29 cellular contexts compared by ENCODE assay signal in the genomic region with DNA sequence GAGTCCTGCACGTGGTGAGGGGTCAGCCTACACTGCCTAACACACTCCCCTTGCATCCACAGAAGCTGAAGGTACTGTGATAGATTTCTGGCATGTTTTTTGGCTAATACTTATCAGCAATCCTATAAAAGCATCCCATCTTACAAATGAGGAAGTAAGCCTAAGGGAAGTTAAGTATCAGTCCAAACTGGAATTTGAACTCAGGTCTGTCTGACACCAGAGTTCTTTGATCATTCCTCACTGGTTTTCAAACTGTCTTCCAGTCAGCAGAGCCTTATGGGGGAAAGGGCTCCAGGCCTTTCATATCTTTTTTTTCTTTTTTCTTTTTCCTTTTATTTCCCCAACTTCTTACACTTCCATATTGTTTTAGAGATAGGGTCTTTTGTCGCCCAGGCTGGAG.
A peak's percentile ranks its signal among the peaks of the same experiment; 100 is the strongest.
DNase-seq lines count a peak whose midpoint lies in the region; ATAC-seq and TF ChIP-seq lines count a peak whose summit lies in the region.
"Had no signal": no experiment of that assay in that cellular context is flagged by ENCODE, and none has a peak within 500 bp of the region (broad histone marks: within the 10 kb centered on the region; RNA-seq: fewer than 3 reads in every experiment).

No MANE protein-coding gene starts in this region.

- POLR2A ChIA-PET in activated CD4-positive, alpha-beta T cell treated with anti-CD3 and anti-CD28 coated beads, Interleukin-2, amount 10 ng/mL, durations not matched to agents 7 days and 5 days (lab: Charles Lee), result no interaction called here

- H3F3A ChIP-seq in GM23248 (ENCODE audit: insufficient read depth), result peaks cover 20% of the 10 kb centered on the region

- DNase-seq in GM23248 (no peak), left lobe of liver (ENCODE audit: low spot score) (no peak), sigmoid colon (no peak)
- DNase-seq in activated CD4-positive, alpha-beta T cell treated with anti-CD3 and anti-CD28 coated beads, Interleukin-2, amount 10 ng/mL, durations not matched to agents 7 days and 5 days, result no peak
- DNase-seq: activated CD4-positive, alpha-beta memory T cell treated with anti-CD3 and anti-CD28 coated beads for 36 hours; activated CD8-positive, alpha-beta memory T cell treated with anti-CD3 and anti-CD28 coated beads, Interleukin-2, amount 50 U/mL, for 48 hours; activated naive CD8-positive, alpha-beta T cell treated with anti-CD3 and anti-CD28 coated beads, Interleukin-2, amount 10 ng/mL, durations not matched to agents 7 days and 5 days; body of pancreas; Calu3; DND-41; effector memory CD4-positive, alpha-beta T cell; gastrocnemius medialis; hippocampal formation; immature natural killer cell; left ventricle myocardium inferior; midbrain; NCI-H1105; NCI-H2029; NCI-H345; Right ventricle myocardium superior; T1000; upper lobe of right lung had no signal

- H3K27me3 ChIP-seq in GM23248 (replicated peaks; ENCODE audit: insufficient read depth) (no peaks in the 10 kb centered on the region), sigmoid colon (no peaks in the 10 kb centered on the region)
- H3K27me3 ChIP-seq: BLaER1 treated with 17β-estradiol and CSF1 and Interleukin-3, amounts not matched to agents 10 nM and 100 nM; body of pancreas; gastrocnemius medialis; upper lobe of right lung had no signal

- TF ChIP-seq POLR2A in sigmoid colon (IDR thresholded peaks at IDR 0.05), result no peak

- H3K4me2 ChIP-seq in GM23248 (ENCODE audit: unreplicated experiment), result no peak overlapping the region

- in situ Hi-C loops in GM23248 (cut with MboI), result no loop called here

- H3K4me1 ChIP-seq in GM23248 (ENCODE audit: insufficient read depth) (peaks cover 28% of the 10 kb centered on the region), sigmoid colon (peaks cover 0 to 58% (median 54%) of the 10 kb centered on the region in 4 donors)

- peak overlapping the region; percentile 78 for H3K9ac ChIP-seq in GM23248
- H3K9ac ChIP-seq: BLaER1 treated with 17β-estradiol and CSF1 and Interleukin-3, amounts not matched to agents 10 nM and 100 nM had no signal

- CTCF ChIA-PET in activated CD4-positive, alpha-beta T cell treated with anti-CD3 and anti-CD28 coated beads, Interleukin-2, amount 10 ng/mL, durations not matched to agents 7 days and 5 days (lab: Charles Lee), result interaction anchor here (0.6 kb wide), 1 partner anchor 229 kb away, joined by 4 read pairs; no protein-coding TSS in a partner anchor

- H2AFZ ChIP-seq in GM23248, result no peak overlapping the region

- no peaks in the 10 kb centered on the region for H3K27me3 Mint-ChIP-seq in activated CD4-positive, alpha-beta T cell treated with anti-CD3 and anti-CD28 coated beads, Interleukin-2, amount 10 ng/mL, durations not matched to agents 7 days and 5 days
- H3K27me3 Mint-ChIP-seq: progenitor cell of endocrine pancreas had no signal

- peaks cover 4% of the 10 kb centered on the region for H3K4me1 Mint-ChIP-seq in activated CD4-positive, alpha-beta T cell treated with anti-CD3 and anti-CD28 coated beads, Interleukin-2, amount 10 ng/mL, durations not matched to agents 7 days and 5 days
- H3K4me1 Mint-ChIP-seq: immature natural killer cell had no signal

- TF ChIP-seq EP300 in sigmoid colon (IDR thresholded peaks at IDR 0.05), result no peak

- no peaks in the 10 kb centered on the region for H3K9me3 Mint-ChIP-seq in activated CD4-positive, alpha-beta T cell treated with anti-CD3 and anti-CD28 coated beads, Interleukin-2, amount 10 ng/mL, durations not matched to agents 7 days and 5 days
- H3K9me3 Mint-ChIP-seq: activated CD4-positive, alpha-beta memory T cell treated with anti-CD3 and anti-CD28 coated beads for 36 hours; activated naive CD8-positive, alpha-beta T cell treated with anti-CD3 and anti-CD28 coated beads, Interleukin-2, amount 10 ng/mL, durations not matched to agents 7 days and 5 days; immature natural killer cell had no signal

- H3K27ac Mint-ChIP-seq in activated CD4-positive, alpha-beta T cell treated with anti-CD3 and anti-CD28 coated beads, Interleukin-2, amount 10 ng/mL, durations not matched to agents 7 days and 5 days, result no peak overlapping the region
- H3K27ac Mint-ChIP-seq: activated CD4-positive, alpha-beta memory T cell treated with anti-CD3 and anti-CD28 coated beads for 36 hours; activated naive CD8-positive, alpha-beta T cell treated with anti-CD3 and anti-CD28 coated beads, Interleukin-2, amount 10 ng/mL, durations not matched to agents 7 days and 5 days; immature natural killer cell; progenitor cell of endocrine pancreas had no signal

- ATAC-seq in SK-N-SH treated with all-trans-retinoic acid at 6 μM for 48 hours, result peak; percentile 9; the same call in 2 of the 3 replicates
- ATAC-seq in left lobe of liver, result peak; percentile 4
- no peak for ATAC-seq in HG03520 (IDR thresholded peaks at IDR 0.05; ENCODE audit: unreplicated experiment)
- no peak for ATAC-seq in GM21367 (IDR thresholded peaks at IDR 0.05; ENCODE audit: unreplicated experiment)
- ATAC-seq in GM21423 (IDR thresholded peaks at IDR 0.05; ENCODE audit: unreplicated experiment), result no peak
- ATAC-seq: body of pancreas, esophagus mucosa, gastrocnemius medialis, upper lobe of right lung had no signal

- H3K4me3 Mint-ChIP-seq in activated CD4-positive, alpha-beta T cell treated with anti-CD3 and anti-CD28 coated beads, Interleukin-2, amount 10 ng/mL, durations not matched to agents 7 days and 5 days, result no peak overlapping the region
- H3K4me3 Mint-ChIP-seq: activated CD4-positive, alpha-beta memory T cell treated with anti-CD3 and anti-CD28 coated beads for 36 hours; activated naive CD8-positive, alpha-beta T cell treated with anti-CD3 and anti-CD28 coated beads, Interleukin-2, amount 10 ng/mL, durations not matched to agents 7 days and 5 days; immature natural killer cell had no signal

- no peaks in the 10 kb centered on the region for H3K9me3 ChIP-seq in GM23248 (ENCODE audit: low read depth)
- H3K9me3 ChIP-seq in sigmoid colon, result no peaks in the 10 kb centered on the region
- H3K9me3 ChIP-seq: BLaER1 treated with 17β-estradiol and CSF1 and Interleukin-3, amounts not matched to agents 10 nM and 100 nM; body of pancreas; gastrocnemius medialis; left ventricle myocardium inferior; upper lobe of right lung had no signal

- peak overlapping the region; percentile 94 for H3K27ac ChIP-seq in GM23248
- peak overlapping the region in 3 of 4 donors; percentile 71 to 87 (median 85) for H3K27ac ChIP-seq in sigmoid colon
- H3K27ac ChIP-seq: BLaER1 treated with 17β-estradiol and CSF1 and Interleukin-3, amounts not matched to agents 10 nM and 100 nM; body of pancreas had no signal

- H3K4me3 ChIP-seq in GM23248, result no peak overlapping the region
- H3K4me3 ChIP-seq in sigmoid colon, result no peak overlapping the region
- H3K4me3 ChIP-seq: BLaER1 treated with 17β-estradiol and CSF1 and Interleukin-3, amounts not matched to agents 10 nM and 100 nM; body of pancreas; gastrocnemius medialis; left ventricle myocardium inferior; upper lobe of right lung had no signal

- 70 to 81% methylated on average over 2 of the region's 2 CpGs for WGBS in GM23248 (ENCODE audit: low coverage in 1 of 2, low lambda C conversion rate in 2 of 2, missing lambda C conversion rate in 2 of 2), 2 experiments
- WGBS in sigmoid colon, 2 donors, result 85 to 90% methylated on average over 2 of the region's 2 CpGs

- intact Hi-C loops in sigmoid colon (cut with DNase I), result loop anchor here (5.0 to 10.0 kb wide), 4 partner anchors 104 to 548 kb away; a partner anchor contains a TSS

- no peak for TF ChIP-seq CTCF in sigmoid colon (IDR thresholded peaks at IDR 0.05)

- H4K20me1 ChIP-seq in GM23248 (ENCODE audit: insufficient read depth), result no peaks in the 10 kb centered on the region
- H4K20me1 ChIP-seq: BLaER1 treated with 17β-estradiol and CSF1 and Interleukin-3, amounts not matched to agents 10 nM and 100 nM had no signal

- H3K36me3 ChIP-seq in GM23248 (ENCODE audit: low read depth) (no peaks in the 10 kb centered on the region), sigmoid colon (no peaks in the 10 kb centered on the region)
- H3K36me3 ChIP-seq: BLaER1 treated with 17β-estradiol and CSF1 and Interleukin-3, amounts not matched to agents 10 nM and 100 nM; gastrocnemius medialis; left ventricle myocardium inferior; upper lobe of right lung had no signal

- peaks cover 90% of the 10 kb centered on the region for H3K79me2 ChIP-seq in GM23248 (ENCODE audit: insufficient read depth)

- H3K36me3 Mint-ChIP-seq in activated CD4-positive, alpha-beta T cell treated with anti-CD3 and anti-CD28 coated beads, Interleukin-2, amount 10 ng/mL, durations not matched to agents 7 days and 5 days (ENCODE audit: low read depth), result no peaks in the 10 kb centered on the region
- H3K36me3 Mint-ChIP-seq: activated CD4-positive, alpha-beta memory T cell treated with anti-CD3 and anti-CD28 coated beads for 36 hours; activated naive CD8-positive, alpha-beta T cell treated with anti-CD3 and anti-CD28 coated beads, Interleukin-2, amount 10 ng/mL, durations not matched to agents 7 days and 5 days; immature natural killer cell had no signal

- no peaks in the 10 kb centered on the region for H3K9me2 ChIP-seq in GM23248 (ENCODE audit: insufficient read depth)

TF ChIP-seq in SK-N-SH treated with all-trans-retinoic acid at 6 μM for 48 hours, 23 proteins besides CTCF, POLR2A, EP300 and RAD21 (continues in another document):
- TF ChIP-seq GLIS3 (CRISPR knock-in tag; IDR thresholded peaks at IDR 0.05) (no peak), ZNF8 (CRISPR knock-in tag; IDR thresholded peaks at IDR 0.05) (no peak), ZFP30 (CRISPR knock-in tag; IDR thresholded peaks at IDR 0.05) (no peak), ARNTL (CRISPR knock-in tag; IDR thresholded peaks at IDR 0.05; ENCODE audit: borderline replicate concordance, low read depth) (no peak), ZFP3 (CRISPR knock-in tag; IDR thresholded peaks at IDR 0.05) (no peak), CSDC2 (CRISPR knock-in tag; IDR thresholded peaks at IDR 0.05) (no peak)
- TF ChIP-seq, protein P1, sequence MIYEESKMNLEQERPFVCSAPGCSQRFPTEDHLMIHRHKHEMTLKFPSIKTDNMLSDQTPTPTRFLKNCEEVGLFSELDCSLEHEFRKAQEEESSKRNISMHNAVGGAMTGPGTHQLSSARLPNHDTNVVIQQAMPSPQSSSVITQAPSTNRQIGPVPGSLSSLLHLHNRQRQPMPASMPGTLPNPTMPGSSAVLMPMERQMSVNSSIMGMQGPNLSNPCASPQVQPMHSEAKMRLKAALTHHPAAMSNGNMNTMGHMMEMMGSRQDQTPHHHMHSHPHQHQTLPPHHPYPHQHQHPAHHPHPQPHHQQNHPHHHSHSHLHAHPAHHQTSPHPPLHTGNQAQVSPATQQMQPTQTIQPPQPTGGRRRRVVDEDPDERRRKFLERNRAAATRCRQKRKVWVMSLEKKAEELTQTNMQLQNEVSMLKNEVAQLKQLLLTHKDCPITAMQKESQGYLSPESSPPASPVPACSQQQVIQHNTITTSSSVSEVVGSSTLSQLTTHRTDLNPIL (CRISPR knock-in tag; IDR thresholded peaks at IDR 0.05; ENCODE audit: low read depth), result no peak

Comparison
In these comparisons a context has a peak if more than half of its experiments do, and no peak if none do; other contexts are left out.
1. ATAC-seq: peak in SK-N-SH treated with all-trans-retinoic acid at 6 μM for 48 hours (single experiment) and left lobe of liver (single experiment); none in HG03520 (single experiment), GM21367 (single experiment) and GM21423 (single experiment).